ENCODE assay signal across 8 cellular contexts in the genomic region with DNA sequence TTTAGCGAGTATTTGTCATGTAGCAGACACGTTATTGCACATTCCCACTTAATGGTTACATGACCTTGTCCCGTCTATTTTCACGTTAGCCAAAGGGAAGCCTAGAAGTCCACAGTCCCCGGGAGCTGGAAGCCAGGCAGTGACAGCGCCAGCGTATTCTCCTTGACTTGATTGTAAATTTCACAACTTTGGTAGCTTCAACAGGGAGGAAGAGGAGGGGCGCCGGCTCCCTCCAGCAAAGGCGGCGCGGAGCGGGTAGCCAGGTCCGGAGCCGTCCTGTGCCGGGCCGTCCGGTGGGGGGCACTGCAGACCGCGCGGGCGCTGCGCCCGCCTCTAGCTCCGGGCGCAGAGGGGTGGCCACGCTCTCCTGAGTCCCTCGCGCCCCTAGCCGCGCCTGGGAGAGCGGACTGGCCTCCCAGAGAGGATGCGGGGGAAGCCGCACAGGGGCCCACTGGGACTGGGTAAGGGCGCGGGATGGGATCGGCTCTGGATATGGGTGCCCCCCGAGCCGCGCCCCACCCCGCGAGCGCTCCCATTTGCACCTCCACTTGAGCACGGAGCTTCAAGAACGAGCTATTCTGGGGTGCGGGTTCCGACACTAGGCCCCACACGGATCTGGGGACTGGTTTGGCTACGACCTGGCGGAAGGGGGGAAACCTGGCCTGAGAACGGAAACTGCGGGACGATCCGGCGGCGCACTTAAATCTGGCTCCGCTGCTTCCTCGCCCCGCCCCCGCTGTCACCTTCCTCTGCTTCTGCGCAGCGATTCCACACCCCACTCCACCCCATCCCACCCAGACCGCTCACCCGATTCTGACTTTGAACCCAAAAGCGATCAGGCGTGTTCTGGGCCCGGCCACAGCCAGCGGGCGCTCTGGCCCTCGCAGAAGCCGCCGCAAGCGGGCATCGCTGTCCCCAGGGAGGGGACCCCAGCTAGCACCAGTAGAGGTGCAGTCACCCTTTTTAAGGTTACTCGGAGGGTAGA. TPM values are rescaled to one million over a fixed set of nuclear protein-coding genes. Genes with fewer than 3 reads are reported as not detected.
DNase-seq lines count a peak whose midpoint lies in the region; ATAC-seq and TF ChIP-seq lines count a peak whose summit lies in the region.

No MANE protein-coding gene starts in this region.

- H3K4me1 ChIP-seq in esophagus muscularis mucosa (peaks cover 8 to 16% (median 16%) of the 10 kb centered on the region in 4 donors), mucosa of rectum (ENCODE audit: control insufficient read depth in 2 of 2, insufficient read depth in 2 of 2, low read length in 2 of 2) (peaks cover 2 to 10% of the 10 kb centered on the region in 2 donors), upper lobe of left lung (peaks cover 10 to 15% (median 12%) of the 10 kb centered on the region in 4 donors)

- intact Hi-C loops in esophagus muscularis mucosa (cut with DNase I), result loop anchor here (1.0 to 5.0 kb wide), 2 partner anchors 1100 to 1297 kb away; no protein-coding TSS in a partner anchor

- no peaks in the 10 kb centered on the region for H3K36me3 ChIP-seq in WERI-Rb-1
- no peaks in the 10 kb centered on the region for H3K36me3 ChIP-seq in esophagus muscularis mucosa
- H3K36me3 ChIP-seq in mucosa of rectum (ENCODE audit: control insufficient read depth in 2 of 2, insufficient read depth in 2 of 2, low read length in 2 of 2), result no peaks in the 10 kb centered on the region
- H3K36me3 ChIP-seq in upper lobe of left lung, result no peaks in the 10 kb centered on the region

- H3K27ac ChIP-seq in WERI-Rb-1 (no peak overlapping the region), esophagus muscularis mucosa (replicated peaks in 1 of 4) (peak overlapping the region; percentile 41 to 69 (median 46)), mucosa of rectum (ENCODE audit: low read depth in 2 of 2, low read length in 2 of 2) (peak overlapping the region in 1 of 2 donors; percentile 60), upper lobe of left lung (peak overlapping the region in 1 of 4 donors; percentile 80)

- ATAC-seq in GM18502 (IDR thresholded peaks at IDR 0.05; ENCODE audit: poor library complexity, unreplicated experiment) (peak; percentile 86), HG03139 (IDR thresholded peaks at IDR 0.05; ENCODE audit: unreplicated experiment) (peak; percentile 82), upper lobe of left lung (ENCODE audit: low FRiP score in 2 of 2) (peak; percentile 91 to 100)

- H3K9ac ChIP-seq in mucosa of rectum (ENCODE audit: low read depth in 1 of 2, low read length in 2 of 2), result peak overlapping the region; percentile 38 to 88

- 5% methylated on average over 10 of the region's 75 CpGs for WGBS in esophagus muscularis mucosa
- 4 to 14% methylated on average over 22 to 48 of the region's 75 CpGs for WGBS in upper lobe of left lung, 2 donors

- TF ChIP-seq EP300 in esophagus muscularis mucosa (IDR thresholded peaks at IDR 0.05), result no peak
- no peak for TF ChIP-seq EP300 in upper lobe of left lung (IDR thresholded peaks at IDR 0.05)

- peak overlapping the region; percentile 45 for H3K4me3 ChIP-seq in WERI-Rb-1 (ENCODE audit: low read depth, low read length)
- peak overlapping the region; percentile 63 to 72 (median 67) for H3K4me3 ChIP-seq in esophagus muscularis mucosa
- H3K4me3 ChIP-seq in mucosa of rectum (ENCODE audit: low read length in 2 of 2), result peak overlapping the region; percentile 71 to 75
- peak overlapping the region; percentile 38 to 66 (median 49) for H3K4me3 ChIP-seq in upper lobe of left lung

- DNase-seq in ACHN, result peak; percentile 52
- DNase-seq in WERI-Rb-1, result peak; percentile 58
- DNase-seq in esophagus muscularis mucosa (ENCODE audit: extremely low spot score), result no peak
- DNase-seq in upper lobe of left lung, result peak; percentile 78 to 95
- no peak for DNase-seq in NCI-H1417 (lab: John Stamatoyannopoulos, UW)

- H3K27me3 ChIP-seq in WERI-Rb-1 (ENCODE audit: insufficient read depth, low read depth, severe bottlenecking) (peaks cover 2% of the 10 kb centered on the region), esophagus muscularis mucosa (peaks cover 0 to 23% (median 0%) of the 10 kb centered on the region in 4 donors), mucosa of rectum (ENCODE audit: control insufficient read depth in 2 of 2, insufficient read depth in 2 of 2, low read length in 2 of 2) (peaks cover 0 to 3% of the 10 kb centered on the region in 2 donors), upper lobe of left lung (no peaks in the 10 kb centered on the region)

- TF ChIP-seq CTCF in WERI-Rb-1 (IDR thresholded peaks at IDR 0.05; ENCODE audit: low read depth, low read length) (peak; percentile 84), esophagus muscularis mucosa (IDR thresholded peaks at IDR 0.05) (peak; percentile 83 to 94 (median 92)), upper lobe of left lung (IDR thresholded peaks at IDR 0.05) (peak; percentile 86 to 96 (median 92))

- TF ChIP-seq POLR2A in esophagus muscularis mucosa (IDR thresholded peaks at IDR 0.05; ENCODE audit: low read depth) (no peak), upper lobe of left lung (IDR thresholded peaks at IDR 0.05) (no peak)

- H3K9me3 ChIP-seq in WERI-Rb-1 (ENCODE audit: severe bottlenecking) (no peaks in the 10 kb centered on the region), esophagus muscularis mucosa (peaks cover 0 to 5% (median 2%) of the 10 kb centered on the region in 4 donors), mucosa of rectum (ENCODE audit: control insufficient read depth in 2 of 2, low read length in 2 of 2) (no peaks in the 10 kb centered on the region), upper lobe of left lung (no peaks in the 10 kb centered on the region)

- in situ Hi-C loops in ACHN (cut with HindIII; ENCODE audit: low pct_ligation_motif_present, low pct_unique_long_range_greater_than_20kb, low sequenced_read_pairs), result no loop called here

RNA-seq across cellular contexts. Expression of gene KLF4, which starts 23.8 kb away (rescaled TPM):
- total RNA-seq in esophagus muscularis mucosa (10 to 100 TPM; 41.9 to 87.5 (median 63.7) TPM), upper lobe of left lung (100 to 1,000 TPM in 3 of 6 donors, 10 to 100 TPM in 3; 50.3 to 213 (median 104) TPM)

Comparison
In these comparisons a context has a peak if more than half of its experiments do, and no peak if none do; other contexts are left out.
1. DNase-seq: peak in ACHN (single experiment), WERI-Rb-1 (single experiment) and upper lobe of left lung (2 of 2); none in esophagus muscularis mucosa (single experiment) and NCI-H1417 (0 of 3).
2. Peak in every context shown above with its lines, with median percentiles within 50 percentile points of each other: ATAC-seq, H3K4me3 ChIP-seq and CTCF ChIP-seq.